In the genomic region with DNA sequence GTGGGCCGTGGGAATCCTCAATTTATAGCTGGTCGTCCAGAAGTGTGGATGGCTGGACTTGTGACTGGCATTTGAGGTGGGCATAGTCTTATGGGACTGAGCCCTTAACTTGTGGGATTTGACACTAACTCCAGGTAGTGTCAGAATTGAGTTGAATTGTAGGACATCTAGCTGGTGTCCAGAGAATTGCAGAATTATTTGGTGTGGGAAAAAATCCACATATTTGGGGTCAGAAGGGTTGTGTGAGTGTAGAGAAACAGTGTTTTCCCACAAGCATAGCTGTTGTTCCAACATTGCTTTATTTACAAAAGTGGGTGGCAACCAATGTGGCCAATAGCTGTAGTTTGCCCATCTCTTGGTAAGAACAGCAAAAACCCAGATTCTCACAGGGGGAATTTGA, we compare ENCODE assay signal across 1 cellular context.
TF ChIP-seq lines count a peak whose summit lies in the region.

No MANE protein-coding gene starts in this region.

TF ChIP-seq in HCT116, 20 proteins besides CTCF, POLR2A, EP300 and RAD21 (continued from another document):
- TF ChIP-seq, protein P1, sequence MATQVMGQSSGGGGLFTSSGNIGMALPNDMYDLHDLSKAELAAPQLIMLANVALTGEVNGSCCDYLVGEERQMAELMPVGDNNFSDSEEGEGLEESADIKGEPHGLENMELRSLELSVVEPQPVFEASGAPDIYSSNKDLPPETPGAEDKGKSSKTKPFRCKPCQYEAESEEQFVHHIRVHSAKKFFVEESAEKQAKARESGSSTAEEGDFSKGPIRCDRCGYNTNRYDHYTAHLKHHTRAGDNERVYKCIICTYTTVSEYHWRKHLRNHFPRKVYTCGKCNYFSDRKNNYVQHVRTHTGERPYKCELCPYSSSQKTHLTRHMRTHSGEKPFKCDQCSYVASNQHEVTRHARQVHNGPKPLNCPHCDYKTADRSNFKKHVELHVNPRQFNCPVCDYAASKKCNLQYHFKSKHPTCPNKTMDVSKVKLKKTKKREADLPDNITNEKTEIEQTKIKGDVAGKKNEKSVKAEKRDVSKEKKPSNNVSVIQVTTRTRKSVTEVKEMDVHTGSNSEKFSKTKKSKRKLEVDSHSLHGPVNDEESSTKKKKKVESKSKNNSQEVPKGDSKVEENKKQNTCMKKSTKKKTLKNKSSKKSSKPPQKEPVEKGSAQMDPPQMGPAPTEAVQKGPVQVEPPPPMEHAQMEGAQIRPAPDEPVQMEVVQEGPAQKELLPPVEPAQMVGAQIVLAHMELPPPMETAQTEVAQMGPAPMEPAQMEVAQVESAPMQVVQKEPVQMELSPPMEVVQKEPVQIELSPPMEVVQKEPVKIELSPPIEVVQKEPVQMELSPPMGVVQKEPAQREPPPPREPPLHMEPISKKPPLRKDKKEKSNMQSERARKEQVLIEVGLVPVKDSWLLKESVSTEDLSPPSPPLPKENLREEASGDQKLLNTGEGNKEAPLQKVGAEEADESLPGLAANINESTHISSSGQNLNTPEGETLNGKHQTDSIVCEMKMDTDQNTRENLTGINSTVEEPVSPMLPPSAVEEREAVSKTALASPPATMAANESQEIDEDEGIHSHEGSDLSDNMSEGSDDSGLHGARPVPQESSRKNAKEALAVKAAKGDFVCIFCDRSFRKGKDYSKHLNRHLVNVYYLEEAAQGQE (IDR thresholded peaks at IDR 0.05; ENCODE audit: low read depth): no peak
